In genomic region chr19:44914436-44915206, GRCh38 we compare ENCODE assay signal across 8 cellular contexts. TPM values are rescaled to one million over a fixed set of nuclear protein-coding genes. Genes with fewer than 3 reads are reported as not detected.
DNase-seq lines count a peak whose midpoint lies in the region; ATAC-seq, FAIRE-seq and TF ChIP-seq lines count a peak whose summit lies in the region.
"Not testable (repeated sequence)": the region's sequence is repeated elsewhere in the genome, so short reads cannot be mapped to it uniquely, and the experiment has no call there.

TSS of gene APOC1 (plus strand) at chr19:44914608. CDS start at chr19:44914892, 284 bp downstream.

- not testable (repeated sequence) for H3K36me3 Mint-ChIP-seq in activated T-cell treated with anti-CD3 and anti-CD28 coated beads, Interleukin-2, amount 50 U/mL, for 24 hours (ENCODE audit: low read depth)

- not testable (repeated sequence) for TF ChIP-seq EP300 in esophagus muscularis mucosa (IDR thresholded peaks at IDR 0.05)

- not testable (repeated sequence) for H3K36me3 ChIP-seq in PC-3 (ENCODE audit: low read depth, low read length); esophagus muscularis mucosa; mucosa of stomach (ENCODE audit: control insufficient read depth, insufficient read depth, low read length)

- H3K4me3 Mint-ChIP-seq in activated T-cell treated with anti-CD3 and anti-CD28 coated beads, Interleukin-2, amount 50 U/mL, for 24 hours = peak within 1 kb of the TSS; percentile 89

- peak within 1 kb of the TSS; percentile 62 for H3K9ac ChIP-seq in PC-3 (ENCODE audit: low read length)
- H3K9ac ChIP-seq in mucosa of stomach (ENCODE audit: low read length) = peak within 1 kb of the TSS; percentile 58

- H3K27ac Mint-ChIP-seq in activated T-cell treated with anti-CD3 and anti-CD28 coated beads, Interleukin-2, amount 50 U/mL, for 24 hours = peak within 1 kb of the TSS; percentile 95

- TF ChIP-seq POLR2A in esophagus muscularis mucosa (IDR thresholded peaks at IDR 0.05; ENCODE audit: low read depth) = not testable (repeated sequence)

- H3K4me3 ChIP-seq in PC-3 (ENCODE audit: low read length) (peak within 1 kb of the TSS; percentile 68), esophagus muscularis mucosa (peak within 1 kb of the TSS; percentile 53 to 61 (median 57)), mucosa of stomach (ENCODE audit: low read length) (peak within 1 kb of the TSS; percentile 60)

- ATAC-seq in GM21723 (IDR thresholded peaks at IDR 0.05; ENCODE audit: unreplicated experiment) (peak; percentile 92), PC-3 (peak; percentile 91)

- H3K79me2 ChIP-seq in PC-3 (ENCODE audit: low read length) = not testable (repeated sequence)

- not testable (repeated sequence) for TF ChIP-seq CTCF in D721Med (IDR thresholded peaks at IDR 0.05; ENCODE audit: insufficient read depth, missing control alignments); PC-3 (conservative IDR thresholded peaks at IDR 0.05; ENCODE audit: low read depth, low read length); esophagus muscularis mucosa (IDR thresholded peaks at IDR 0.05)

- H3K4me2 ChIP-seq in PC-3 (ENCODE audit: low read length) = peak within 1 kb of the TSS; percentile 82

- WGBS in esophagus muscularis mucosa = 16% methylated on average over 22 of the region's 28 CpGs

- not testable (repeated sequence) for H3K27ac ChIP-seq in PC-3 (ENCODE audit: low read length)
- H3K27ac ChIP-seq in esophagus muscularis mucosa (replicated peaks in 1 of 4) = peak within 1 kb of the TSS in 2 of 4 donors; percentile 19 to 49

- H4K20me1 ChIP-seq in PC-3 (ENCODE audit: low read length) = not testable (repeated sequence)

- not testable (repeated sequence) for H3K9me3 ChIP-seq in PC-3 (ENCODE audit: low read length); esophagus muscularis mucosa; mucosa of stomach (ENCODE audit: control insufficient read depth, low read length)

- CTCF ChIA-PET in PC-3 (lab: Charles Lee) = interaction anchor here (0.6 kb wide), 1 partner anchor 191 kb away, joined by 4 read pairs; no protein-coding TSS in a partner anchor

- H3K27me3 Mint-ChIP-seq in activated T-cell treated with anti-CD3 and anti-CD28 coated beads, Interleukin-2, amount 50 U/mL, for 24 hours = peaks cover 35% of the 10 kb centered on the region

- POLR2A ChIA-PET in PC-3 (lab: Charles Lee; ENCODE audit: unreplicated experiment) = interaction anchor here (0.6 kb wide), 1 partner anchor 9 kb away, joined by 3 read pairs; the partner anchor contains the start of gene APOE

- BruUV-seq in PC-3 (replicated peaks; lab: Mats Ljungman, UMichigan) = TSS peak; percentile 35

- DNase-seq in D721Med (ENCODE audit: insufficient read length, low spot score) (peak; percentile 94), KG1 (lab: John Stamatoyannopoulos, UW) (peak; percentile 34), PC-3 (peak; percentile 82), esophagus muscularis mucosa (ENCODE audit: extremely low spot score) (peak; percentile 96)
- peak; percentile 86 for DNase-seq in activated T-cell treated with anti-CD3 and anti-CD28 coated beads, Interleukin-2, amount 50 U/mL, for 24 hours
- peak; percentile 46 to 55 for DNase-seq in stimulated activated CD8-positive, alpha-beta memory T cell treated with anti-CD3 and anti-CD28 coated beads, Interleukin-4, amount 100 ng/mL, for 1 hour (ENCODE audit: low read depth in 2 of 2, low spot score in 1 of 2)

- intact Hi-C loops in PC-3 (cut with micrococcal nuclease); esophagus muscularis mucosa (cut with DNase I): not testable (repeated sequence)

- H3K9me3 Mint-ChIP-seq in activated T-cell treated with anti-CD3 and anti-CD28 coated beads, Interleukin-2, amount 50 U/mL, for 24 hours = not testable (repeated sequence)

- H3K4me1 ChIP-seq in PC-3 (ENCODE audit: insufficient read depth, low read length) = not testable (repeated sequence)
- H3K4me1 ChIP-seq in esophagus muscularis mucosa = peaks cover 5 to 35% (median 28%) of the 10 kb centered on the region in 4 donors
- peaks cover 27% of the 10 kb centered on the region for H3K4me1 ChIP-seq in mucosa of stomach (ENCODE audit: control insufficient read depth, insufficient read depth, low read length)

- H3K4me1 Mint-ChIP-seq in activated T-cell treated with anti-CD3 and anti-CD28 coated beads, Interleukin-2, amount 50 U/mL, for 24 hours (ENCODE audit: low read depth) = peaks cover 10% of the 10 kb centered on the region

- H2AFZ ChIP-seq in PC-3 (ENCODE audit: low read length) = peak within 1 kb of the TSS; percentile 87

- H3K27me3 ChIP-seq in PC-3 (ENCODE audit: low read length); mucosa of stomach (ENCODE audit: control insufficient read depth, insufficient read depth, low read length): not testable (repeated sequence)
- H3K27me3 ChIP-seq in esophagus muscularis mucosa = peaks cover 0 to 15% (median 0%) of the 10 kb centered on the region in 4 donors

- not testable (repeated sequence) for H3F3A ChIP-seq in PC-3 (ENCODE audit: low read length, unreplicated experiment)

- FAIRE-seq in D721Med (lab: Jason Lieb, UNC) = not testable (repeated sequence)

- H3K9me2 ChIP-seq in PC-3 (replicated peaks; ENCODE audit: low read length) = not testable (repeated sequence)

RNA-seq across cellular contexts. Expression of gene APOC1, which starts in this region (rescaled TPM):
- total RNA-seq in PC-3 (2014; rRNA removed) (2.7 and 3.3 TPM in 2 replicates), esophagus muscularis mucosa (1 to 10 TPM in 1 of 4 donors, not detected in 3; 2.5 TPM)

Comparison
In these comparisons a context has a peak if more than half of its experiments do, and no peak if none do; other contexts are left out.
1. DNase-seq: peak in every context shown above with its lines; median percentile 96 in esophagus muscularis mucosa; 94 in D721Med; 86 in activated T-cell treated with anti-CD3 and anti-CD28 coated beads, Interleukin-2, amount 50 U/mL, for 24 hours; 82 in PC-3; 50 in stimulated activated CD8-positive, alpha-beta memory T cell treated with anti-CD3 and anti-CD28 coated beads, Interleukin-4, amount 100 ng/mL, for 1 hour; 34 in KG1.